Comparison of ENCODE assay signal across 30 cellular contexts in the genomic region with DNA sequence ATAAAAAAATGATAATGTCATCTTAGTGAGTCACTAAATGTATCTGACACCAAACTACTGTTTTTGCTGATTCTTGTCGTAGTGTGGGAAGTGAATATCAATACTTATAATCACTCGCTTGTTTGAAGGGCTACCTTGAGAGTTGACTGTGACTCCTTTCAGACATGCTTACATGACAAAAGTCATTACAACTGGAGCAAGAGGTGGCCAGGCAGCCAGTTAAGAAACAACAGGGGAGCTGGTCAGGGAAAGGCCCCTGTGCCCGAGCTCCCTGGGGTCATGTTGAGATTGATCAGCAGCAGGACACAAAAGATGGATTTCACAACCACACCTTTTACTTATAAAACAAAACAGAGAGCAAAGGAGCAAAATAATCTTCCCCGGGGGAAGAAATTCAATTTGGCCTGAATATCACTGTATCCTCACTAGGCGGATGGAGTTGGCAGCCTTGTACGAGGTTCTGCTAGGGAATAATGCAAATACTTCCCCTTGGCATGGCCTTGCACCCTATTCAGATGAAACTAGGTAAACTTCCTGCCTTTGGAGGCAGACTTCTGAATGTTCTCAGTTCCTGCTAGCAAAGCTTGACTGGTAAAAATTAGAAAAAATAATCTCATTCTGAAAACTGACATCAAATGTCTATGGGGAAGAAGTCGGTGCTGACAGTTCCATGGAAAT.
DNase-seq lines count a peak whose midpoint lies in the region; ATAC-seq, FAIRE-seq and TF ChIP-seq lines count a peak whose summit lies in the region.
"Had no signal": no experiment of that assay in that cellular context is flagged by ENCODE, and none has a peak within 500 bp of the region (broad histone marks: within the 10 kb centered on the region; RNA-seq: fewer than 3 reads in every experiment).

No MANE protein-coding gene starts in this region.

- no peak for TF ChIP-seq POLR2A in H1 (IDR thresholded peaks at IDR 0.05; ENCODE audit: control extremely low read depth in 1 of 2, low read depth in 2 of 2, low read length in 2 of 2)

- H3K4me1 ChIP-seq in H1 (replicated peaks in 1 of 4; ENCODE audit: control insufficient read depth in 3 of 4, insufficient read depth in 4 of 4, low read length in 3 of 4) (peaks cover 4 to 20% (median 12%) of the 10 kb centered on the region in 4 experiments), BE2C (no peaks in the 10 kb centered on the region)
- H3K4me1 ChIP-seq: Caco-2, heart right ventricle, pancreas, tibial nerve had no signal

- no peak for TF ChIP-seq RAD21 in H1 (IDR thresholded peaks at IDR 0.05 in 1 of 2, conservative IDR thresholded peaks at IDR 0.05 in 1 of 2; ENCODE audit: low read depth in 2 of 2, low read length in 2 of 2)

- POLR2A ChIA-PET in H1 (lab: Charles Lee; ENCODE audit: partially characterized antibody): interaction anchor here (0.5 to 0.9 kb wide), 2 partner anchors 224 to 373 kb away, joined by 3 read pairs; no protein-coding TSS in a partner anchor

- CTCF ChIA-PET in activated naive CD4-positive, alpha-beta T cell treated with anti-CD3 and anti-CD28 coated beads for 36 hours (lab: Charles Lee): no interaction called here
- CTCF ChIA-PET in H1 (lab: Charles Lee; ENCODE audit: partially characterized antibody): interaction anchor here (0.7 to 2.0 kb wide), 7 partner anchors 8 to 316 kb away, joined by 3 to 5 read pairs (median 3); no protein-coding TSS in a partner anchor

- H2BK5ac ChIP-seq in H1 (ENCODE audit: low read depth, low read length): no peak overlapping the region; the same call in 1 of the 2 replicates

- peak in 1 of 2 donors; percentile 58 for ATAC-seq in activated naive CD4-positive, alpha-beta T cell treated with anti-CD3 and anti-CD28 coated beads, Interleukin-2, amount 50 U/mL, for 72 hours
- ATAC-seq in HG03108 (IDR thresholded peaks at IDR 0.05; ENCODE audit: unreplicated experiment): no peak
- ATAC-seq: activated CD4-positive, alpha-beta T cell treated with anti-CD3 and anti-CD28 coated beads for 36 hours; effector memory CD8-positive, alpha-beta T cell; esophagus mucosa; heart right ventricle; left colon; pancreas had no signal

- FAIRE-seq in H1 (lab: Jason Lieb, UNC): peak; percentile 13
- FAIRE-seq: bronchial epithelial cell, colon, pancreas, small intestine had no signal

- H3K27ac ChIP-seq in H1 (ENCODE audit: low read depth, low read length): no peak overlapping the region
- H3K27ac ChIP-seq: heart right ventricle, pancreas, tibial nerve had no signal

- H2BK15ac ChIP-seq in H1 (ENCODE audit: low read length): no peak overlapping the region

- no peak overlapping the region for H4K8ac ChIP-seq in H1 (ENCODE audit: extremely low read depth, insufficient read depth, low read length)

- H3K27ac Mint-ChIP-seq in activated naive CD4-positive, alpha-beta T cell treated with anti-CD3 and anti-CD28 coated beads, Interleukin-2, amount 50 U/mL, for 72 hours: peak overlapping the region; percentile 24 to 90
- H3K27ac Mint-ChIP-seq in activated naive CD4-positive, alpha-beta T cell treated with anti-CD3 and anti-CD28 coated beads for 36 hours: no peak overlapping the region
- H3K27ac Mint-ChIP-seq: activated CD4-positive, alpha-beta T cell treated with anti-CD3 and anti-CD28 coated beads for 36 hours; activated naive CD4-positive, alpha-beta T cell treated with anti-CD3 and anti-CD28 coated beads, Interleukin-2, amount 50 U/mL, for 24 hours; B cell; HFFc6 had no signal

- intact Hi-C loops in activated naive CD4-positive, alpha-beta T cell treated with anti-CD3 and anti-CD28 coated beads for 36 hours (cut with micrococcal nuclease): no loop called here

- H3K27me3 ChIP-seq in H1 (replicated peaks in 1 of 4; ENCODE audit: control insufficient read depth in 3 of 4, extremely low read depth in 1 of 4, insufficient read depth in 3 of 4, low read length in 3 of 4) (no peaks in the 10 kb centered on the region), BE2C (no peaks in the 10 kb centered on the region)
- H3K27me3 ChIP-seq: heart right ventricle, pancreas, tibial nerve had no signal

- H3K4me3 Mint-ChIP-seq in activated naive CD4-positive, alpha-beta T cell treated with anti-CD3 and anti-CD28 coated beads for 36 hours: no peak overlapping the region
- H3K4me3 Mint-ChIP-seq: activated CD4-positive, alpha-beta T cell treated with anti-CD3 and anti-CD28 coated beads for 36 hours; activated naive CD4-positive, alpha-beta T cell treated with anti-CD3 and anti-CD28 coated beads, Interleukin-2, amount 50 U/mL, for 24 hours; B cell; effector memory CD8-positive, alpha-beta T cell; HFFc6 had no signal

- H2BK20ac ChIP-seq in H1 (ENCODE audit: low read length): no peak overlapping the region

- H2AFZ ChIP-seq in H1 (ENCODE audit: low read length): no peak overlapping the region

- no peaks in the 10 kb centered on the region for H3K27me3 Mint-ChIP-seq in activated naive CD4-positive, alpha-beta T cell treated with anti-CD3 and anti-CD28 coated beads for 36 hours (ENCODE audit: low read depth)
- H3K27me3 Mint-ChIP-seq: activated CD4-positive, alpha-beta T cell treated with anti-CD3 and anti-CD28 coated beads for 36 hours; activated naive CD4-positive, alpha-beta T cell treated with anti-CD3 and anti-CD28 coated beads, Interleukin-2, amount 50 U/mL, for 24 hours; B cell; effector memory CD8-positive, alpha-beta T cell had no signal

- no peaks in the 10 kb centered on the region for H3K79me2 ChIP-seq in H1 (ENCODE audit: control insufficient read depth in 1 of 2, insufficient read depth in 2 of 2, low read length in 2 of 2)

- no peak for DNase-seq in activated naive CD4-positive, alpha-beta T cell treated with anti-CD3 and anti-CD28 coated beads, Interleukin-2, amount 50 U/mL, for 72 hours (ENCODE audit: low spot score in 2 of 2)
- no peak for DNase-seq in activated naive CD4-positive, alpha-beta T cell treated with anti-CD3 and anti-CD28 coated beads for 36 hours
- DNase-seq in NCI-H1092 treated with DMSO at 0.1 percent for 48 hours (lab: John Stamatoyannopoulos, UW) (peak; percentile 14), H1 (ENCODE audit: low read depth in 1 of 2, low spot score in 2 of 2) (peak in 1 of 2 experiments; percentile 15), SKM-1 (lab: John Stamatoyannopoulos, UW; ENCODE audit: unreplicated experiment) (no peak), GM13977 (ENCODE audit: low spot score) (no peak), BE2C (no peak)
- DNase-seq: activated CD4-positive, alpha-beta T cell treated with anti-CD3 and anti-CD28 coated beads for 36 hours; anterior cingulate cortex; DND-41; effector memory CD8-positive, alpha-beta T cell; foreskin fibroblast; heart right ventricle; HFFc6; left colon; mammary epithelial cell; NCI-H2081 treated with DMSO at 0.1 percent for 48 hours; pancreas; retina; small intestine; stimulated activated CD4-positive, alpha-beta T cell treated with anti-CD3 and anti-CD28 coated beads, Interleukin-1b, Interleukin-23, amount 100 ng/mL, for 48 hours; stimulated activated CD8-positive, alpha-beta memory T cell treated with anti-CD3 and anti-CD28 coated beads, Interleukin-4, amount 100 ng/mL, for 48 hours had no signal

- H4K20me1 ChIP-seq in H1 (replicated peaks in 1 of 2; ENCODE audit: control insufficient read depth in 1 of 2, insufficient read depth in 2 of 2, low read length in 2 of 2): peaks cover 0 to 2% of the 10 kb centered on the region in 2 experiments

- H4K5ac ChIP-seq in H1 (ENCODE audit: insufficient read length, low read depth, low read length): peak overlapping the region; percentile 10

- no peaks in the 10 kb centered on the region for H3K4me1 Mint-ChIP-seq in activated naive CD4-positive, alpha-beta T cell treated with anti-CD3 and anti-CD28 coated beads for 36 hours (ENCODE audit: low read depth)
- H3K4me1 Mint-ChIP-seq: activated naive CD4-positive, alpha-beta T cell treated with anti-CD3 and anti-CD28 coated beads, Interleukin-2, amount 50 U/mL, for 24 hours had no signal

- H3K4ac ChIP-seq in H1 (replicated peaks; ENCODE audit: insufficient read length, low read depth, low read length): no peak overlapping the region

- H3K18ac ChIP-seq in H1 (ENCODE audit: extremely low read depth, low read length): no peak overlapping the region

- no peak overlapping the region for H2AK5ac ChIP-seq in H1 (ENCODE audit: low read depth, low read length)

- H3K23me2 ChIP-seq in H1 (ENCODE audit: low read depth, low read length): no peaks in the 10 kb centered on the region

- no peak overlapping the region for H2BK12ac ChIP-seq in H1 (ENCODE audit: low read depth, low read length)

- peaks cover 0 to 13% (median 6%) of the 10 kb centered on the region in 4 experiments; a peak in 3 of 8 replicates for H3K36me3 ChIP-seq in H1 (ENCODE audit: control insufficient read depth in 2 of 4, insufficient read depth in 4 of 4, low read length in 3 of 4)
- 0 out of 2 replicates have a peak, but pooled peaks cover 3% of the 10 kb centered on the region for H3K36me3 ChIP-seq in BE2C

- no peak overlapping the region for H3K56ac ChIP-seq in H1 (replicated peaks; ENCODE audit: insufficient read length, low read depth, low read length)

- no peak overlapping the region for H3K14ac ChIP-seq in H1 (ENCODE audit: insufficient read length)

- no peak overlapping the region for H3K9ac ChIP-seq in H1 (replicated peaks in 1 of 4; ENCODE audit: extremely low read depth in 1 of 4, low read depth in 3 of 4, low read length in 3 of 4)

- 24% methylated on average over 7 of the region's 7 CpGs; no CpG with 5 or more reads in 1 of the 2 experiments for WGBS in H1 (ENCODE audit: extremely low coverage in 1 of 2, insufficient coverage in 1 of 2, insufficient read length in 1 of 2, insufficient replicate concordance in 2 of 2, low coverage in 1 of 2, low lambda C conversion rate in 2 of 2, missing lambda C conversion rate in 1 of 2), 2 experiments

- H3K36me3 Mint-ChIP-seq in activated naive CD4-positive, alpha-beta T cell treated with anti-CD3 and anti-CD28 coated beads, Interleukin-2, amount 50 U/mL, for 72 hours: peaks cover 19 to 27% of the 10 kb centered on the region in 2 donors
- peaks cover 41% of the 10 kb centered on the region for H3K36me3 Mint-ChIP-seq in activated naive CD4-positive, alpha-beta T cell treated with anti-CD3 and anti-CD28 coated beads for 36 hours (ENCODE audit: low read depth)

- H3K4me2 ChIP-seq in H1 (ENCODE audit: insufficient read depth in 1 of 2, low read depth in 2 of 2, low read length in 2 of 2): peak overlapping the region; percentile 48 to 55; a peak in 3 of 4 replicates

- no peak for TF ChIP-seq CTCF in H1 (IDR thresholded peaks at IDR 0.05; ENCODE audit: control extremely low read depth in 1 of 3, insufficient read depth in 1 of 3, low read depth in 1 of 3, low read length in 3 of 3)
- no peak for TF ChIP-seq CTCF in GM13977 (IDR thresholded peaks at IDR 0.05; ENCODE audit: extremely low read depth, insufficient read depth, missing control alignments)
- no peak for TF ChIP-seq CTCF in BE2C (IDR thresholded peaks at IDR 0.05; ENCODE audit: low read depth, low read length)

- no peak for TF ChIP-seq EP300 in H1 (IDR thresholded peaks at IDR 0.05; ENCODE audit: borderline replicate concordance in 1 of 2, low read depth in 2 of 2, low read length in 2 of 2)

- in situ Hi-C loops in GM13977 (cut with MboI; ENCODE audit: low pct_unique_long_range_greater_than_20kb, low sequenced_read_pairs, unreplicated experiment): no loop called here

- no peak overlapping the region for H2BK120ac ChIP-seq in H1 (replicated peaks; ENCODE audit: low read depth, low read length)

- H3K9me3 ChIP-seq in H1 (ENCODE audit: insufficient read depth in 2 of 2, low read depth in 1 of 2, low read length in 1 of 2) (no peaks in the 10 kb centered on the region), BE2C (no peaks in the 10 kb centered on the region)
- H3K9me3 ChIP-seq: Caco-2, heart right ventricle, pancreas, tibial nerve had no signal

- peaks cover 0 to 5% of the 10 kb centered on the region in 2 donors for H3K9me3 Mint-ChIP-seq in activated naive CD4-positive, alpha-beta T cell treated with anti-CD3 and anti-CD28 coated beads, Interleukin-2, amount 50 U/mL, for 72 hours
- H3K9me3 Mint-ChIP-seq in activated naive CD4-positive, alpha-beta T cell treated with anti-CD3 and anti-CD28 coated beads for 36 hours: peaks cover 1% of the 10 kb centered on the region
- H3K9me3 Mint-ChIP-seq: activated naive CD4-positive, alpha-beta T cell treated with anti-CD3 and anti-CD28 coated beads, Interleukin-2, amount 50 U/mL, for 24 hours; effector memory CD8-positive, alpha-beta T cell; HFFc6 had no signal

- H3K23ac ChIP-seq in H1 (ENCODE audit: insufficient read length): no peak overlapping the region

- no peak overlapping the region for H4K91ac ChIP-seq in H1 (replicated peaks; ENCODE audit: insufficient read length, low read length)

- no peaks in the 10 kb centered on the region for H3K79me1 ChIP-seq in H1 (ENCODE audit: low read depth, low read length)

- H3K4me3 ChIP-seq in H1 (ENCODE audit: extremely low read depth in 1 of 4, insufficient read depth in 2 of 4, low read depth in 3 of 4, low read length in 4 of 4) (peak overlapping the region in 1 of 4 experiments; percentile 27; a peak in 2 of 8 replicates), BE2C (ENCODE audit: low read depth, low read length) (no peak overlapping the region)
- H3K4me3 ChIP-seq: heart right ventricle, pancreas, tibial nerve had no signal
